In the genomic region with DNA sequence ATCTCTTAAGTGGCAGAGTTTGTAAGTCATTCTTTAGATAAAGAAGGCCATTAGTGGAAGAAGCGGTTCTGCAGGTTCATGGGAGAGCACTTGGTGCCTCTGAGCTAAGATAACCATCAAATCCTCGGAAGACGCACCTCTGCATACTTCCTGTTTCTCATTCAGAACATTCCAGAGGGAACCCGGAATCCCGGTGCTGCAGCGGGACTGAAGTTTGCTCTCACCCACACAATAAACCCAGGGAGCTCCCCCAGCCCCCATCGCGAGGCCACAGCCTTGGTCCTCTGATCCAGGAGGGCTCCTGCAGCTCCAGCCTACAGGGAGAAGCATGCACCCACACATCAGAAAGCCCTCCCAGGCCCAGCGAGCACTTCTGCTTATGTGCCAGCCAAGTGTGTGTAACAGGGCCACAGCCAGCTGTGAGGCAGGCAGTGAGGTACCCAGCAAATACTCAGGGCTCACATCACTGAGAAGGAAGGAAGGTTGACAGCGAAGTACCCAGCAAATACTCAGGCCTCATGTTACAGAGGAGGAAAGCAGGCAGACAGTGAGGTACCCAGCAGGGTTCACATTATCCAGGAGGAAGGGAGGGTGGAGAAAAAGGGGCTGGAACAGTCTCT, we compare ENCODE assay signal across 10 cellular contexts.
DNase-seq lines count a peak whose midpoint lies in the region; ATAC-seq and TF ChIP-seq lines count a peak whose summit lies in the region.
"Had no signal": no experiment of that assay in that cellular context is flagged by ENCODE, and none has a peak within 500 bp of the region (broad histone marks: within the 10 kb centered on the region; RNA-seq: fewer than 3 reads in every experiment).

No MANE protein-coding gene starts in this region.

- no peak overlapping the region for H4K8ac ChIP-seq in mesendoderm (ENCODE audit: low read depth, low read length)

- H2BK15ac ChIP-seq in mesendoderm (replicated peaks; ENCODE audit: low read depth): no peak overlapping the region

- H3K4me3 Mint-ChIP-seq in natural killer cell treated with Interleukin-12 subunit alpha and Interleukin-12 subunit beta and Interleukin-15 and Interleukin-18, amount 100 ng/mL, for 72 hours: no peak overlapping the region
- no peak overlapping the region for H3K4me3 Mint-ChIP-seq in natural killer cell

- no peaks in the 10 kb centered on the region for H3K36me3 ChIP-seq in mesendoderm (ENCODE audit: control insufficient read depth, insufficient read depth, low read length)
- H3K36me3 ChIP-seq: vagina had no signal

- no peak overlapping the region for H3K23ac ChIP-seq in mesendoderm (ENCODE audit: low read length)

- peaks cover 28 to 39% of the 10 kb centered on the region in 2 donors for H3K27me3 Mint-ChIP-seq in natural killer cell treated with Interleukin-12 subunit alpha and Interleukin-12 subunit beta and Interleukin-15 and Interleukin-18, amount 100 ng/mL, for 72 hours
- peaks cover 19 to 32% of the 10 kb centered on the region in 2 donors for H3K27me3 Mint-ChIP-seq in natural killer cell (ENCODE audit: low read depth in 2 of 2)

- H2BK120ac ChIP-seq in mesendoderm (ENCODE audit: low read depth, low read length): no peak overlapping the region

- H3K4me1 ChIP-seq in mesendoderm (ENCODE audit: control insufficient read depth, low read depth, low read length): peaks cover 13% of the 10 kb centered on the region

- H2AK5ac ChIP-seq in mesendoderm (ENCODE audit: low read length): no peak overlapping the region

- in situ Hi-C loops in T47D (cut with HindIII; ENCODE audit: low pct_unique_long_range_greater_than_20kb, low sequenced_read_pairs): no loop called here

- no peak overlapping the region for H3K4me3 ChIP-seq in mesendoderm (ENCODE audit: low read length)
- H3K4me3 ChIP-seq: vagina had no signal

- H2BK5ac ChIP-seq in mesendoderm (ENCODE audit: low read length): no peak overlapping the region

- no peaks in the 10 kb centered on the region for H3K79me2 ChIP-seq in mesendoderm (ENCODE audit: control insufficient read depth, insufficient read depth, low read length)

- H3K27ac Mint-ChIP-seq in natural killer cell treated with Interleukin-12 subunit alpha and Interleukin-12 subunit beta and Interleukin-15 and Interleukin-18, amount 100 ng/mL, for 72 hours: no peak overlapping the region
- no peak overlapping the region for H3K27ac Mint-ChIP-seq in natural killer cell

- no peaks in the 10 kb centered on the region for H3K36me3 Mint-ChIP-seq in natural killer cell treated with Interleukin-12 subunit alpha and Interleukin-12 subunit beta and Interleukin-15 and Interleukin-18, amount 100 ng/mL, for 72 hours
- H3K36me3 Mint-ChIP-seq in natural killer cell: no peaks in the 10 kb centered on the region

- no peak overlapping the region for H3K27ac ChIP-seq in mesendoderm (ENCODE audit: low read depth, low read length)
- H3K27ac ChIP-seq: vagina had no signal

- H3K9ac ChIP-seq in mesendoderm (ENCODE audit: low read length): no peak overlapping the region

- H3K4me2 ChIP-seq in mesendoderm (ENCODE audit: low read length): no peak overlapping the region

- H3K9me3 Mint-ChIP-seq in natural killer cell treated with Interleukin-12 subunit alpha and Interleukin-12 subunit beta and Interleukin-15 and Interleukin-18, amount 100 ng/mL, for 72 hours: no peaks in the 10 kb centered on the region
- no peaks in the 10 kb centered on the region for H3K9me3 Mint-ChIP-seq in natural killer cell

- ATAC-seq in natural killer cell treated with Interleukin-12 subunit alpha and Interleukin-12 subunit beta and Interleukin-15 and Interleukin-18, amount 100 ng/mL, for 72 hours: no peak
- no peak for ATAC-seq in natural killer cell

- intact Hi-C loops in natural killer cell (cut with micrococcal nuclease): no loop called here

- peaks cover under 1 to 4% of the 10 kb centered on the region in 2 donors for H3K4me1 Mint-ChIP-seq in natural killer cell treated with Interleukin-12 subunit alpha and Interleukin-12 subunit beta and Interleukin-15 and Interleukin-18, amount 100 ng/mL, for 72 hours (ENCODE audit: low read depth in 2 of 2)
- peaks cover under 1 to 2% of the 10 kb centered on the region in 2 donors for H3K4me1 Mint-ChIP-seq in natural killer cell

- peaks cover 6% of the 10 kb centered on the region for H3K79me1 ChIP-seq in mesendoderm (ENCODE audit: low read length)

- no peaks in the 10 kb centered on the region for H3K27me3 ChIP-seq in mesendoderm (ENCODE audit: insufficient read depth, low read length, poor library complexity)
- H3K27me3 ChIP-seq: vagina had no signal

- WGBS in mesendoderm (ENCODE audit: extremely low coverage, insufficient coverage, low lambda C conversion rate): no CpG with 5 or more reads among the region's 10 CpGs

- H3K18ac ChIP-seq in mesendoderm (ENCODE audit: low read length): no peak overlapping the region

- DNase-seq in natural killer cell treated with Interleukin-12 subunit alpha and Interleukin-12 subunit beta and Interleukin-15 and Interleukin-18, amount 100 ng/mL, for 72 hours (ENCODE audit: low spot score): peak; percentile 49
- DNase-seq in natural killer cell (no peak), T47D (ENCODE audit: low read depth in 1 of 2, low spot score in 1 of 2) (peak; percentile 71 to 89), mesendoderm (peak; percentile 88), T-helper 1 cell (no peak), DMS 273 treated with DMSO at 0.1 percent for 48 hours (lab: John Stamatoyannopoulos, UW) (no peak), NOMO-1 treated with dmso at 0.1 percent for 144 hours (lab: John Stamatoyannopoulos, UW; ENCODE audit: unreplicated experiment) (no peak), activated gamma-delta T cell (lab: John Stamatoyannopoulos, UW) (no peak)
- DNase-seq: activated effector memory CD4-positive, alpha-beta T cell treated with anti-CD3 and anti-CD28 coated beads, Interleukin-2, amount 50 U/mL, for 16 hours had no signal

- H3K56ac ChIP-seq in mesendoderm (ENCODE audit: low read length): no peak overlapping the region

- no peak overlapping the region for H4K5ac ChIP-seq in mesendoderm (ENCODE audit: low read length)

- no peak overlapping the region for H3K4ac ChIP-seq in mesendoderm (ENCODE audit: low read depth, low read length)

- TF ChIP-seq CTCF in natural killer cell (IDR thresholded peaks at IDR 0.05): no peak

Comparison
In these comparisons a context has a peak if more than half of its experiments do, and no peak if none do; other contexts are left out.
1. DNase-seq: peak in natural killer cell treated with Interleukin-12 subunit alpha and Interleukin-12 subunit beta and Interleukin-15 and Interleukin-18, amount 100 ng/mL, for 72 hours (single experiment), T47D (2 of 2) and mesendoderm (single experiment); none in natural killer cell (single experiment), T-helper 1 cell (0 of 5), DMS 273 treated with DMSO at 0.1 percent for 48 hours (single experiment), NOMO-1 treated with dmso at 0.1 percent for 144 hours (single experiment) and activated gamma-delta T cell (single experiment).